Comparison of ENCODE assay signal across 1 cellular context in the genomic region with DNA sequence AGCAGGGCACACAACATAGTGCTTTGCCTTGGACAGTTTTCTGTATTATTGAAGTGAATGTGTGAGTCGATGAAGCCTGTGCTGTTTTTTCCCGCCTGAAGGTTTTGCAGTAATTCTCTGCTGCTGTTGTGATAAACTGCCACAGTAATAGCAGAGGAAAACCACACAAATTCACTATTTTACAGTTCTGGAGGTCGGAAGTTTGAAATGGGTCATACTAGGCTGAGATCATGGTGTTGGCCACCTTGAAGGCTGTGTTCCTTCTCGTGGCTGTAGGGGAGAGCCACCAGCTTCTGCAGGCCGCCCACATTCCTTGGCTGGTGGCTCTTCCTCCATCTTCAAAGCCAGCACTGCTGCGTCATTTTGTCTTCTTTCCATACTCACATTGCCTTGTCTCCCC.
TF ChIP-seq lines count a peak whose summit lies in the region.

No MANE protein-coding gene starts in this region.

TF ChIP-seq in HCT116, 20 proteins besides CTCF, POLR2A, EP300 and RAD21 (continued from another document):
- no peak for TF ChIP-seq TCF7L2 (IDR thresholded peaks at IDR 0.05; ENCODE audit: borderline replicate concordance, extremely low read depth, insufficient read depth, insufficient read length)
- TF ChIP-seq, protein P1, sequence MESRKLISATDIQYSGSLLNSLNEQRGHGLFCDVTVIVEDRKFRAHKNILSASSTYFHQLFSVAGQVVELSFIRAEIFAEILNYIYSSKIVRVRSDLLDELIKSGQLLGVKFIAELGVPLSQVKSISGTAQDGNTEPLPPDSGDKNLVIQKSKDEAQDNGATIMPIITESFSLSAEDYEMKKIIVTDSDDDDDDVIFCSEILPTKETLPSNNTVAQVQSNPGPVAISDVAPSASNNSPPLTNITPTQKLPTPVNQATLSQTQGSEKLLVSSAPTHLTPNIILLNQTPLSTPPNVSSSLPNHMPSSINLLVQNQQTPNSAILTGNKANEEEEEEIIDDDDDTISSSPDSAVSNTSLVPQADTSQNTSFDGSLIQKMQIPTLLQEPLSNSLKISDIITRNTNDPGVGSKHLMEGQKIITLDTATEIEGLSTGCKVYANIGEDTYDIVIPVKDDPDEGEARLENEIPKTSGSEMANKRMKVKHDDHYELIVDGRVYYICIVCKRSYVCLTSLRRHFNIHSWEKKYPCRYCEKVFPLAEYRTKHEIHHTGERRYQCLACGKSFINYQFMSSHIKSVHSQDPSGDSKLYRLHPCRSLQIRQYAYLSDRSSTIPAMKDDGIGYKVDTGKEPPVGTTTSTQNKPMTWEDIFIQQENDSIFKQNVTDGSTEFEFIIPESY (IDR thresholded peaks at IDR 0.05; ENCODE audit: extremely low read depth, insufficient replicate concordance, low read length), result no peak
